Comparison of ENCODE assay signal across 14 cellular contexts in the genomic region with DNA sequence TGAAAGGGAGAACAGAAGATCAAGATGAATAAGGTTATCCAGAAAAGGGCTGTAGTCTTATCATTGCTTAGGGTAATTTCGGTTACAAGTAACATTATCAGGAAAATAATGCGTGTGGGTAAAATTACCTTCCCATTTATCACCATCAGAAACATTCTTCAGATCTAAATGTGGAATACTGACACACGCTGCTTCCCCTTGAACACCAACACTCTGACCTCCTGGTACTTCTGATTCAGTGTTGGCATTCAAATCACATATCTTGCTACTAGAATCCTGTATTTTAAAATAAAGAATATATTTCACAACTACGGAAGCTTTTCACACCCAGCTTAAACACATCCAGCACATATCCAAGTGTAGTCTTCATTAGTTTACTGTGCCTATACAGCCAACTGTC.
DNase-seq lines count a peak whose midpoint lies in the region; ATAC-seq, FAIRE-seq and TF ChIP-seq lines count a peak whose summit lies in the region.
"Had no signal": no experiment of that assay in that cellular context is flagged by ENCODE, and none has a peak within 500 bp of the region (broad histone marks: within the 10 kb centered on the region; RNA-seq: fewer than 3 reads in every experiment).

No MANE protein-coding gene starts in this region.

- no peaks in the 10 kb centered on the region for H3K27me3 ChIP-seq in cardiac muscle cell
- no peaks in the 10 kb centered on the region for H3K27me3 ChIP-seq in left ventricle myocardium inferior (ENCODE audit: low read depth)

- no peaks in the 10 kb centered on the region for H3K9me3 Mint-ChIP-seq in stimulated activated effector memory CD8-positive, alpha-beta T cell treated with anti-CD3 and anti-CD28 coated beads, Interleukin-12 subunit alpha, Interleukin-12 subunit beta, amount 100 ng/mL, for 72 hours
- H3K9me3 Mint-ChIP-seq: CD4-positive, alpha-beta T cell had no signal

- TF ChIP-seq CTCF in cardiac muscle cell (IDR thresholded peaks at IDR 0.05; ENCODE audit: low read depth, low read length) = no peak
- no peak for TF ChIP-seq CTCF in left ventricle myocardium inferior (IDR thresholded peaks at IDR 0.05; ENCODE audit: borderline replicate concordance)

- peak overlapping the region; percentile 24 for H3K27ac Mint-ChIP-seq in stimulated activated effector memory CD8-positive, alpha-beta T cell treated with anti-CD3 and anti-CD28 coated beads, Interleukin-12 subunit alpha, Interleukin-12 subunit beta, amount 100 ng/mL, for 72 hours
- H3K27ac Mint-ChIP-seq: B cell; CD4-positive, alpha-beta T cell had no signal

- no peak for ATAC-seq in Right ventricle myocardium inferior
- no peak for ATAC-seq in stimulated activated effector memory CD8-positive, alpha-beta T cell treated with anti-CD3 and anti-CD28 coated beads, Interleukin-12 subunit alpha, Interleukin-12 subunit beta, amount 100 ng/mL, for 72 hours
- ATAC-seq: GM12878 had no signal

- intact Hi-C loops in Right ventricle myocardium inferior (cut with DNase I) = no loop called here
- intact Hi-C loops in left ventricle myocardium inferior (cut with micrococcal nuclease) = no loop called here

- H3K27ac ChIP-seq in cardiac muscle cell = peak overlapping the region; percentile 19
- H3K27ac ChIP-seq in left ventricle myocardium inferior (replicated peaks) = peak overlapping the region; percentile 2

- H3K4me3 ChIP-seq in cardiac muscle cell (no peak overlapping the region), left ventricle myocardium inferior (no peak overlapping the region)
- H3K4me3 ChIP-seq: GM12878, HAP-1 had no signal

- TF ChIP-seq POLR2A in GM12891 (IDR thresholded peaks at IDR 0.05; ENCODE audit: low read depth, low read length) = no peak

- no peaks in the 10 kb centered on the region for H3K9me3 ChIP-seq in cardiac muscle cell (ENCODE audit: low read depth)
- no peaks in the 10 kb centered on the region for H3K9me3 ChIP-seq in left ventricle myocardium inferior (replicated peaks)
- H3K9me3 ChIP-seq: HAP-1 had no signal

- no peak overlapping the region for H3K4me3 Mint-ChIP-seq in stimulated activated effector memory CD8-positive, alpha-beta T cell treated with anti-CD3 and anti-CD28 coated beads, Interleukin-12 subunit alpha, Interleukin-12 subunit beta, amount 100 ng/mL, for 72 hours
- H3K4me3 Mint-ChIP-seq: B cell; CD4-positive, alpha-beta T cell had no signal

- H3K4me1 ChIP-seq in cardiac muscle cell (ENCODE audit: low read depth) = peaks cover 7% of the 10 kb centered on the region
- H3K4me1 ChIP-seq in left ventricle myocardium inferior = peaks cover 44% of the 10 kb centered on the region
- H3K4me1 ChIP-seq: HAP-1 had no signal

- FAIRE-seq in GM12891 (lab: Jason Lieb, UNC) = peak; percentile 75
- FAIRE-seq: A204.1, GM12878 had no signal

- peaks cover 19% of the 10 kb centered on the region for H3K36me3 ChIP-seq in cardiac muscle cell
- H3K36me3 ChIP-seq in left ventricle myocardium inferior = peaks cover 26% of the 10 kb centered on the region

- no peak for DNase-seq in cardiac muscle cell (ENCODE audit: low read depth in 1 of 2, low spot score in 1 of 2)
- DNase-seq in Right ventricle myocardium inferior (ENCODE audit: missing footprints) = no peak
- no peak for DNase-seq in GM12891 (ENCODE audit: insufficient read length, low spot score)
- no peak for DNase-seq in left ventricle myocardium inferior
- DNase-seq in stimulated activated effector memory CD8-positive, alpha-beta T cell treated with anti-CD3 and anti-CD28 coated beads, Interleukin-12 subunit alpha, Interleukin-12 subunit beta, amount 100 ng/mL, for 72 hours (ENCODE audit: low spot score in 2 of 2) = no peak
- no peak for DNase-seq in NCI-H446 treated with DMSO at 0.1 percent for 48 hours (lab: John Stamatoyannopoulos, UW)
- DNase-seq in activated CD4-positive, alpha-beta T cell treated with anti-CD3 and anti-CD28 coated beads for 1 hour = no peak
- DNase-seq: CD4-positive, alpha-beta T cell; DMS79; GOT3 had no signal

- H3K4me1 Mint-ChIP-seq in stimulated activated effector memory CD8-positive, alpha-beta T cell treated with anti-CD3 and anti-CD28 coated beads, Interleukin-12 subunit alpha, Interleukin-12 subunit beta, amount 100 ng/mL, for 72 hours = no peaks in the 10 kb centered on the region
- H3K4me1 Mint-ChIP-seq: B cell had no signal

- peaks cover 75% of the 10 kb centered on the region for H3K36me3 Mint-ChIP-seq in stimulated activated effector memory CD8-positive, alpha-beta T cell treated with anti-CD3 and anti-CD28 coated beads, Interleukin-12 subunit alpha, Interleukin-12 subunit beta, amount 100 ng/mL, for 72 hours

TF ChIP-seq in GM12891, 5 proteins besides CTCF, POLR2A, EP300 and RAD21:
- TF ChIP-seq SPI1 (IDR thresholded peaks at IDR 0.05; ENCODE audit: low read depth, low read length) (no peak), PAX5 (IDR thresholded peaks at IDR 0.05; ENCODE audit: insufficient read depth, low read length, severe bottlenecking) (no peak), POU2F2 (IDR thresholded peaks at IDR 0.05; ENCODE audit: low read depth, low read length) (no peak), POLR2AphosphoS5 (IDR thresholded peaks at IDR 0.05; ENCODE audit: low read depth, low read length) (no peak), TAF1 (IDR thresholded peaks at IDR 0.05; ENCODE audit: low read depth, low read length) (no peak)
